ENCODE assay signal across 27 cellular contexts in genomic region chr12:132389526-132390286, GRCh38.
"Had no signal": no experiment of that assay in that cellular context is flagged by ENCODE, and none has a peak within 500 bp of the region (broad histone marks: within the 10 kb centered on the region; RNA-seq: fewer than 3 reads in every experiment).

No MANE protein-coding gene starts in this region.

- H3K9me3 Mint-ChIP-seq: endodermal cell had no signal

- H3K4me1 Mint-ChIP-seq: activated CD4-positive, alpha-beta T cell treated with anti-CD3 and anti-CD28 coated beads, Interleukin-2, amount 10 ng/mL, durations not matched to agents 7 days and 5 days; endodermal cell had no signal

- H3K27ac ChIP-seq: esophagus squamous epithelium, gastrocnemius medialis, neutrophil, ovary, psoas muscle, right lobe of liver, thoracic aorta, upper lobe of left lung had no signal

- ATAC-seq: activated CD8-positive, alpha-beta T cell treated with anti-CD3 and anti-CD28 coated beads for 36 hours; gastrocnemius medialis; left ventricle myocardium superior; psoas muscle; right lobe of liver had no signal

- H3K9me3 ChIP-seq: esophagus squamous epithelium, gastrocnemius medialis, neutrophil, ovary, psoas muscle, right lobe of liver, thoracic aorta, upper lobe of left lung had no signal

- DNase-seq: activated CD4-positive, alpha-beta T cell treated with anti-CD3 and anti-CD28 coated beads, Interleukin-2, amount 10 ng/mL, durations not matched to agents 7 days and 5 days; activated CD4-positive, CD25-positive, alpha-beta regulatory T cell treated with anti-CD3 and anti-CD28 coated beads, Interleukin-2, amount 50 U/mL, for 72 hours; activated CD8-positive, alpha-beta T cell treated with anti-CD3 and anti-CD28 coated beads for 36 hours; amniotic stem cell; cerebellar nuclear complex; cortex of kidney; endodermal cell; esophagus squamous epithelium; gastrocnemius medialis; hypothalamus; left ventricle myocardium superior; ovary; psoas muscle; small intestine; stimulated activated CD4-positive, alpha-beta T cell treated with anti-CD3 and anti-CD28 coated beads, Interleukin-15, amount 100 ng/mL, for 24 hours; stimulated activated CD4-positive, alpha-beta T cell treated with anti-CD3 and anti-CD28 coated beads, Interleukin-2, amount 100 ng/mL, for 48 hours; stimulated activated CD8-positive, alpha-beta memory T cell treated with anti-CD3 and anti-CD28 coated beads, Interleukin-4, amount 100 ng/mL, for 48 hours; stimulated activated naive CD4-positive, alpha-beta T cell; T-helper 2 cell had no signal

- H3K4me3 ChIP-seq: esophagus squamous epithelium, gastrocnemius medialis, ovary, psoas muscle, right lobe of liver, thoracic aorta, upper lobe of left lung had no signal

- H3K4me1 ChIP-seq: esophagus squamous epithelium, gastrocnemius medialis, psoas muscle, right lobe of liver, upper lobe of left lung had no signal

- H3K27me3 ChIP-seq: ovary, right lobe of liver had no signal

- H3K36me3 Mint-ChIP-seq: activated naive CD8-positive, alpha-beta T cell; memory B cell; natural killer cell treated with Interleukin-12 subunit alpha and Interleukin-12 subunit beta and Interleukin-15 and Interleukin-18, amount 100 ng/mL, for 72 hours had no signal

- H3K36me3 ChIP-seq: esophagus squamous epithelium, gastrocnemius medialis, neutrophil, ovary, right lobe of liver, thoracic aorta, upper lobe of left lung had no signal

- H3K27ac Mint-ChIP-seq: activated CD4-positive, alpha-beta T cell treated with anti-CD3 and anti-CD28 coated beads, Interleukin-2, amount 10 ng/mL, durations not matched to agents 7 days and 5 days; activated CD8-positive, alpha-beta T cell treated with anti-CD3 and anti-CD28 coated beads for 36 hours; activated naive CD8-positive, alpha-beta T cell; activated T-helper 1 cell treated with anti-CD3 and anti-CD28 coated beads, Interleukin-12 subunit alpha, Interleukin-12 subunit beta, Interleukin-2, Interleukin-4 antibody, amounts not matched to agents 30 ng/mL and 10 ng/mL and 1 ng/mL, durations not matched to agents 14 hours and 24 hours and 36 hours; endodermal cell; memory B cell; natural killer cell treated with Interleukin-12 subunit alpha and Interleukin-12 subunit beta and Interleukin-15 and Interleukin-18, amount 100 ng/mL, for 72 hours had no signal

- H3K4me3 Mint-ChIP-seq: activated CD4-positive, alpha-beta T cell treated with anti-CD3 and anti-CD28 coated beads, Interleukin-2, amount 10 ng/mL, durations not matched to agents 7 days and 5 days; activated CD8-positive, alpha-beta T cell treated with anti-CD3 and anti-CD28 coated beads for 36 hours; activated naive CD8-positive, alpha-beta T cell; activated T-helper 1 cell treated with anti-CD3 and anti-CD28 coated beads, Interleukin-12 subunit alpha, Interleukin-12 subunit beta, Interleukin-2, Interleukin-4 antibody, amounts not matched to agents 30 ng/mL and 10 ng/mL and 1 ng/mL, durations not matched to agents 14 hours and 24 hours and 36 hours; endodermal cell; memory B cell; natural killer cell treated with Interleukin-12 subunit alpha and Interleukin-12 subunit beta and Interleukin-15 and Interleukin-18, amount 100 ng/mL, for 72 hours had no signal
